8 cellular contexts compared by ENCODE assay signal in genomic region chr3:107064445-107065060, GRCh38.
DNase-seq lines count a peak whose midpoint lies in the region; ATAC-seq lines count a peak whose summit lies in the region.

No MANE protein-coding gene starts in this region.

- H3K27me3 Mint-ChIP-seq in memory B cell: peaks cover 8% of the 10 kb centered on the region

- no peaks in the 10 kb centered on the region for H3K9me3 Mint-ChIP-seq in memory B cell

- DNase-seq in COLO668 (lab: John Stamatoyannopoulos, UW; ENCODE audit: unreplicated experiment) (peak; percentile 39), NCI-H524 (lab: John Stamatoyannopoulos, UW) (peak; percentile 96 to 99), memory B cell (ENCODE audit: low spot score in 2 of 2) (peak; percentile 49 to 61)
- peak; percentile 34 for DNase-seq in activated CD4-positive, alpha-beta T cell treated with anti-CD3 and anti-CD28 coated beads, Interleukin-2, amount 50 U/mL, for 1 hour
- peak in 2 of 3 donors; percentile 1 to 23 for DNase-seq in effector memory CD4-positive, alpha-beta T cell
- DNase-seq in stimulated activated CD8-positive, alpha-beta memory T cell treated with anti-CD3 and anti-CD28 coated beads, Interleukin-7, amount 100 ng/mL, for 1 hour (ENCODE audit: low read depth in 2 of 2): peak; percentile 13

- H3K4me1 ChIP-seq in effector memory CD4-positive, alpha-beta T cell (ENCODE audit: control insufficient read depth, insufficient read depth, low read length, poor library complexity, severe bottlenecking): no peaks in the 10 kb centered on the region

- H3K27ac Mint-ChIP-seq in memory B cell: no peak overlapping the region

- peak; percentile 89 for ATAC-seq in GM19452 (IDR thresholded peaks at IDR 0.05; ENCODE audit: unreplicated experiment)
- peak; percentile 90 for ATAC-seq in HG03469 (IDR thresholded peaks at IDR 0.05; ENCODE audit: unreplicated experiment)
- peak; percentile 72 for ATAC-seq in memory B cell (ENCODE audit: low read depth)

- no peaks in the 10 kb centered on the region for H3K36me3 Mint-ChIP-seq in memory B cell

- no peak overlapping the region for H3K4me3 ChIP-seq in effector memory CD4-positive, alpha-beta T cell (ENCODE audit: insufficient read depth, low read depth, low read length, poor library complexity, severe bottlenecking)

- H3K27ac ChIP-seq in effector memory CD4-positive, alpha-beta T cell (ENCODE audit: insufficient read depth, low read length, poor library complexity, severe bottlenecking): no peak overlapping the region

- peaks cover 3% of the 10 kb centered on the region for H3K4me1 Mint-ChIP-seq in memory B cell

- H3K4me3 Mint-ChIP-seq in memory B cell: no peak overlapping the region

- H3K27me3 ChIP-seq in effector memory CD4-positive, alpha-beta T cell (replicated peaks; ENCODE audit: control insufficient read depth, insufficient read depth, low read length, poor library complexity, severe bottlenecking): no peaks in the 10 kb centered on the region

- H3K36me3 ChIP-seq in effector memory CD4-positive, alpha-beta T cell (ENCODE audit: control insufficient read depth, insufficient read depth, low read length): no peaks in the 10 kb centered on the region

- H3K9me3 ChIP-seq in effector memory CD4-positive, alpha-beta T cell (ENCODE audit: control insufficient read depth, low read length): no peaks in the 10 kb centered on the region

Comparison
In these comparisons a context has a peak if more than half of its experiments do, and no peak if none do; other contexts are left out.
1. DNase-seq: peak in every context shown above with its lines; median percentile 98 in NCI-H524; 55 in memory B cell; 39 in COLO668; 34 in activated CD4-positive, alpha-beta T cell treated with anti-CD3 and anti-CD28 coated beads, Interleukin-2, amount 50 U/mL, for 1 hour; 13 in stimulated activated CD8-positive, alpha-beta memory T cell treated with anti-CD3 and anti-CD28 coated beads, Interleukin-7, amount 100 ng/mL, for 1 hour; 12 in effector memory CD4-positive, alpha-beta T cell.